ENCODE assay signal across 10 cellular contexts in genomic region chr1:53949023-53949611, GRCh38. TPM values are rescaled to one million over a fixed set of nuclear protein-coding genes. Genes with fewer than 3 reads are reported as not detected.
A peak's percentile ranks its signal among the peaks of the same experiment; 100 is the strongest.
DNase-seq lines count a peak whose midpoint lies in the region; ATAC-seq and TF ChIP-seq lines count a peak whose summit lies in the region.
"Had no signal": no experiment of that assay in that cellular context is flagged by ENCODE, and none has a peak within 500 bp of the region (broad histone marks: within the 10 kb centered on the region; RNA-seq: fewer than 3 reads in every experiment).

No MANE protein-coding gene starts in this region.

- no peak overlapping the region for H3K9ac ChIP-seq in Loucy (ENCODE audit: low read depth, low read length, poor library complexity, severe bottlenecking)

- intact Hi-C loops in testis (cut with DNase I; ENCODE audit: low total_unique reads): no loop called here

- H3K27ac ChIP-seq in WERI-Rb-1 (no peak overlapping the region), testis (no peak overlapping the region)

- H3K9me3 ChIP-seq in Loucy (ENCODE audit: insufficient read depth, low read depth, low read length): no peaks in the 10 kb centered on the region
- no peaks in the 10 kb centered on the region for H3K9me3 ChIP-seq in WERI-Rb-1 (ENCODE audit: severe bottlenecking)
- H3K9me3 ChIP-seq in testis: no peaks in the 10 kb centered on the region
- H3K9me3 ChIP-seq: HAP-1 had no signal

- H3K36me3 Mint-ChIP-seq in activated naive CD8-positive, alpha-beta T cell treated with anti-CD3 and anti-CD28 coated beads, Interleukin-2, amount 50 U/mL, for 24 hours (ENCODE audit: low read depth): peaks cover 15% of the 10 kb centered on the region
- peaks cover 6% of the 10 kb centered on the region for H3K36me3 Mint-ChIP-seq in activated naive CD8-positive, alpha-beta T cell treated with anti-CD3 and anti-CD28 coated beads for 36 hours

- peak; percentile 22 for DNase-seq in activated naive CD8-positive, alpha-beta T cell treated with anti-CD3 and anti-CD28 coated beads, Interleukin-2, amount 50 U/mL, for 24 hours
- DNase-seq in activated naive CD8-positive, alpha-beta T cell treated with anti-CD3 and anti-CD28 coated beads for 36 hours: no peak
- DNase-seq in WERI-Rb-1 (peak; percentile 50), iPS-NIHi7 (ENCODE audit: extremely low spot score) (peak; percentile 68), testis (no peak)

- H3K4me3 ChIP-seq in Loucy (ENCODE audit: low read length, poor library complexity, severe bottlenecking) (no peak overlapping the region), WERI-Rb-1 (ENCODE audit: low read depth, low read length) (no peak overlapping the region), testis (no peak overlapping the region)
- H3K4me3 ChIP-seq: HAP-1 had no signal

- WGBS in testis, 2 donors: 80 to 84% methylated on average over 3 of the region's 3 CpGs

- TF ChIP-seq POLR2A in testis (IDR thresholded peaks at IDR 0.05): no peak

- H3F3A ChIP-seq in Loucy (ENCODE audit: low read depth): no peaks in the 10 kb centered on the region

- no peak overlapping the region for H2AFZ ChIP-seq in Loucy (ENCODE audit: low read length)

- no peaks in the 10 kb centered on the region for H3K9me3 Mint-ChIP-seq in activated naive CD8-positive, alpha-beta T cell treated with anti-CD3 and anti-CD28 coated beads, Interleukin-2, amount 50 U/mL, for 24 hours
- no peaks in the 10 kb centered on the region for H3K9me3 Mint-ChIP-seq in activated naive CD8-positive, alpha-beta T cell treated with anti-CD3 and anti-CD28 coated beads for 36 hours
- H3K9me3 Mint-ChIP-seq: dendritic cell treated with granulocyte-macrophage colony-stimulating factor and Interleukin-4, amounts not matched to agents 40 ng/mL and 50 ng/mL, for 4 days had no signal

- no peaks in the 10 kb centered on the region for H4K20me1 ChIP-seq in Loucy (ENCODE audit: insufficient read depth, low read length, poor library complexity, severe bottlenecking)

- peaks cover 11% of the 10 kb centered on the region; the same call in 1 of the 2 replicates for H3K36me3 ChIP-seq in Loucy (ENCODE audit: insufficient read depth, low read length)
- H3K36me3 ChIP-seq in WERI-Rb-1: peaks cover 41% of the 10 kb centered on the region
- H3K36me3 ChIP-seq in testis (ENCODE audit: low read depth, missing control alignments): no peaks in the 10 kb centered on the region

- H3K27me3 Mint-ChIP-seq in activated naive CD8-positive, alpha-beta T cell treated with anti-CD3 and anti-CD28 coated beads, Interleukin-2, amount 50 U/mL, for 24 hours: no peaks in the 10 kb centered on the region
- H3K27me3 Mint-ChIP-seq in activated naive CD8-positive, alpha-beta T cell treated with anti-CD3 and anti-CD28 coated beads for 36 hours: no peaks in the 10 kb centered on the region
- H3K27me3 Mint-ChIP-seq: dendritic cell treated with granulocyte-macrophage colony-stimulating factor and Interleukin-4, amounts not matched to agents 40 ng/mL and 50 ng/mL, for 4 days had no signal

- no peaks in the 10 kb centered on the region for H3K9me2 ChIP-seq in Loucy (replicated peaks; ENCODE audit: low read depth, low read length)

- H3K4me3 Mint-ChIP-seq in activated naive CD8-positive, alpha-beta T cell treated with anti-CD3 and anti-CD28 coated beads, Interleukin-2, amount 50 U/mL, for 24 hours: no peak overlapping the region
- no peak overlapping the region for H3K4me3 Mint-ChIP-seq in activated naive CD8-positive, alpha-beta T cell treated with anti-CD3 and anti-CD28 coated beads for 36 hours
- H3K4me3 Mint-ChIP-seq: dendritic cell treated with granulocyte-macrophage colony-stimulating factor and Interleukin-4, amounts not matched to agents 40 ng/mL and 50 ng/mL, for 4 days had no signal

- peaks cover 48% of the 10 kb centered on the region for H3K79me2 ChIP-seq in Loucy (ENCODE audit: insufficient read depth, low read length)

- no peak overlapping the region for H3K27ac Mint-ChIP-seq in activated naive CD8-positive, alpha-beta T cell treated with anti-CD3 and anti-CD28 coated beads, Interleukin-2, amount 50 U/mL, for 24 hours
- no peak overlapping the region for H3K27ac Mint-ChIP-seq in activated naive CD8-positive, alpha-beta T cell treated with anti-CD3 and anti-CD28 coated beads for 36 hours
- H3K27ac Mint-ChIP-seq: dendritic cell treated with granulocyte-macrophage colony-stimulating factor and Interleukin-4, amounts not matched to agents 40 ng/mL and 50 ng/mL, for 4 days had no signal

- no peak for ATAC-seq in activated naive CD8-positive, alpha-beta T cell treated with anti-CD3 and anti-CD28 coated beads, Interleukin-2, amount 50 U/mL, for 24 hours
- ATAC-seq in GM21723 (IDR thresholded peaks at IDR 0.05; ENCODE audit: unreplicated experiment) (no peak), GM19328 (IDR thresholded peaks at IDR 0.05; ENCODE audit: unreplicated experiment) (no peak)

- TF ChIP-seq CTCF in Loucy (conservative IDR thresholded peaks at IDR 0.05; ENCODE audit: low read length) (peak; percentile 87), WERI-Rb-1 (IDR thresholded peaks at IDR 0.05; ENCODE audit: low read depth, low read length) (peak; percentile 84), testis (IDR thresholded peaks at IDR 0.05) (peak in 1 of 3 experiments; percentile 35)

- no peaks in the 10 kb centered on the region for H3K27me3 ChIP-seq in Loucy (ENCODE audit: insufficient read depth, low read length, poor library complexity, severe bottlenecking)
- H3K27me3 ChIP-seq in WERI-Rb-1 (ENCODE audit: insufficient read depth, low read depth, severe bottlenecking): no peaks in the 10 kb centered on the region
- H3K27me3 ChIP-seq in testis: no peaks in the 10 kb centered on the region

- H3K4me1 ChIP-seq in Loucy (ENCODE audit: insufficient read depth, low read length, poor library complexity, severe bottlenecking) (peaks cover 44% of the 10 kb centered on the region), testis (peaks cover 22% of the 10 kb centered on the region)

- H3K4me2 ChIP-seq in Loucy (ENCODE audit: low read depth, low read length, poor library complexity, severe bottlenecking): peak overlapping the region; percentile 93

- H3K4me1 Mint-ChIP-seq in activated naive CD8-positive, alpha-beta T cell treated with anti-CD3 and anti-CD28 coated beads, Interleukin-2, amount 50 U/mL, for 24 hours: peaks cover 27% of the 10 kb centered on the region
- peaks cover 25% of the 10 kb centered on the region for H3K4me1 Mint-ChIP-seq in activated naive CD8-positive, alpha-beta T cell treated with anti-CD3 and anti-CD28 coated beads for 36 hours

RNA-seq across cellular contexts. Expression of gene LRRC42, which starts 3.0 kb away (rescaled TPM):
- total RNA-seq in activated naive CD8-positive, alpha-beta T cell treated with anti-CD3 and anti-CD28 coated beads for 36 hours: 10 to 100 TPM; 29.0 to 30.1 TPM
- 10 to 100 TPM; 37.8 to 41.2 TPM for total RNA-seq in testis
- 42.8 TPM for polyA plus RNA-seq in testis (ENCODE audit: insufficient read depth, low read depth, low replicate concordance)

RNA-seq across cellular contexts. Expression of gene IFT25, which starts 3.6 kb away (rescaled TPM):
- total RNA-seq in activated naive CD8-positive, alpha-beta T cell treated with anti-CD3 and anti-CD28 coated beads for 36 hours: 10 to 100 TPM; 53.2 to 59.1 TPM
- 10 to 100 TPM; 28.1 to 43.7 TPM for total RNA-seq in testis
- polyA plus RNA-seq in testis (ENCODE audit: insufficient read depth, low read depth, low replicate concordance): 34.1 TPM

RNA-seq across cellular contexts. Expression of gene DIO1, which starts 55.1 kb away (rescaled TPM):
- not detected for total RNA-seq in activated naive CD8-positive, alpha-beta T cell treated with anti-CD3 and anti-CD28 coated beads for 36 hours
- total RNA-seq in testis: under 1 TPM in 1 of 2 donors, not detected in 1; 0.81 TPM
- polyA plus RNA-seq in testis (ENCODE audit: insufficient read depth, low read depth, low replicate concordance): 1.7 TPM

RNA-seq across cellular contexts. Expression of gene YIPF1, which starts 59.5 kb away (rescaled TPM):
- total RNA-seq in activated naive CD8-positive, alpha-beta T cell treated with anti-CD3 and anti-CD28 coated beads for 36 hours: 10 to 100 TPM; 14.5 to 16.5 TPM
- 10 to 100 TPM; 34.1 to 35.9 TPM for total RNA-seq in testis
- polyA plus RNA-seq in testis (ENCODE audit: insufficient read depth, low read depth, low replicate concordance): 45.9 TPM

Comparison
In these comparisons a context has a peak if more than half of its experiments do, and no peak if none do; other contexts are left out.
1. DNase-seq: peak in activated naive CD8-positive, alpha-beta T cell treated with anti-CD3 and anti-CD28 coated beads, Interleukin-2, amount 50 U/mL, for 24 hours (single experiment), WERI-Rb-1 (single experiment) and iPS-NIHi7 (single experiment); none in activated naive CD8-positive, alpha-beta T cell treated with anti-CD3 and anti-CD28 coated beads for 36 hours (single experiment) and testis (single experiment).